In genomic region chr5:172820046-172820767, GRCh38 we compare ENCODE assay signal across 10 cellular contexts. TPM values are rescaled to one million over a fixed set of nuclear protein-coding genes. Genes with fewer than 3 reads are reported as not detected.
A peak's percentile ranks its signal among the peaks of the same experiment; 100 is the strongest.
DNase-seq lines count a peak whose midpoint lies in the region; ATAC-seq, FAIRE-seq and TF ChIP-seq lines count a peak whose summit lies in the region.
"Had no signal": no experiment of that assay in that cellular context is flagged by ENCODE, and none has a peak within 500 bp of the region (broad histone marks: within the 10 kb centered on the region; RNA-seq: fewer than 3 reads in every experiment).

No MANE protein-coding gene starts in this region.

- CTCF ChIA-PET in HEK293 (lab: Yijun Ruan, JAX), result no interaction called here

- no peak for TF ChIP-seq CTCF in HEK293 (tag by site-specific recombination; IDR thresholded peaks at IDR 0.05)
- no peak for TF ChIP-seq CTCF in sigmoid colon (IDR thresholded peaks at IDR 0.05)

- no peak overlapping the region for H3K27ac ChIP-seq in HEK293 (ENCODE audit: extremely low read depth, low read depth, low read length)
- H3K27ac ChIP-seq in esophagus (ENCODE audit: low read depth in 2 of 2, low read length in 1 of 2), result peak overlapping the region; percentile 79 to 92
- H3K27ac ChIP-seq in sigmoid colon, result peak overlapping the region in 1 of 4 donors; percentile 4

- intact Hi-C loops in sigmoid colon (cut with DNase I), result no loop called here

- no peaks in the 10 kb centered on the region for H3K27me3 Mint-ChIP-seq in T-helper 17 cell

- H3K9me3 ChIP-seq in HEK293 (ENCODE audit: control insufficient read depth, insufficient read depth, low read depth, low read length), result no peaks in the 10 kb centered on the region
- H3K9me3 ChIP-seq in T-helper 17 cell (ENCODE audit: control insufficient read depth, low read length, poor library complexity, severe bottlenecking), result no peaks in the 10 kb centered on the region
- no peaks in the 10 kb centered on the region for H3K9me3 ChIP-seq in esophagus (ENCODE audit: control insufficient read depth in 2 of 2, insufficient read depth in 1 of 2, low read depth in 1 of 2, low read length in 1 of 2)
- H3K9me3 ChIP-seq in sigmoid colon, result peaks cover 0 to under 1% (median 0%) of the 10 kb centered on the region in 4 donors

- DNase-seq in T-helper 17 cell (no peak), sigmoid colon (peak; percentile 82), GM19239 (ENCODE audit: insufficient read length, low spot score) (no peak), NCI-H524 treated with DMSO at 0.1 percent for 48 hours (lab: John Stamatoyannopoulos, UW) (no peak), NCI-H446 (lab: John Stamatoyannopoulos, UW) (no peak), Ammon's horn (ENCODE audit: low spot score) (no peak)
- DNase-seq: NCI-H1417 had no signal

- peaks cover 4% of the 10 kb centered on the region for H3K36me3 Mint-ChIP-seq in T-helper 17 cell (ENCODE audit: low read depth)

- ATAC-seq in T-helper 17 cell, result no peak

- POLR2A ChIA-PET in HEK293 (lab: Yijun Ruan, JAX), result interaction anchor here (1.2 kb wide), 1 partner anchor 49 kb away, joined by 4 read pairs; no protein-coding TSS in a partner anchor

- no peaks in the 10 kb centered on the region for H3K4me1 Mint-ChIP-seq in T-helper 17 cell

- no peak for TF ChIP-seq POLR2A in sigmoid colon (IDR thresholded peaks at IDR 0.05)

- TF ChIP-seq EP300 in sigmoid colon (IDR thresholded peaks at IDR 0.05), result no peak

- WGBS in esophagus, 2 donors, result 30 to 33% methylated on average over 16 of the region's 16 CpGs
- 16 to 64% methylated on average over 16 of the region's 16 CpGs for WGBS in sigmoid colon, 2 donors

- H3K4me1 ChIP-seq in HEK293 (ENCODE audit: control insufficient read depth, insufficient read depth, low read length) (no peaks in the 10 kb centered on the region), esophagus (ENCODE audit: control insufficient read depth in 2 of 2, insufficient read depth in 2 of 2, low read length in 1 of 2) (peaks cover 0 to 9% of the 10 kb centered on the region in 2 donors), sigmoid colon (peaks cover 0 to 6% (median 0%) of the 10 kb centered on the region in 4 donors)

- H3K4me3 ChIP-seq in HEK293 (ENCODE audit: low read depth, low read length), result no peak overlapping the region
- no peak overlapping the region for H3K4me3 ChIP-seq in esophagus (ENCODE audit: low read depth in 1 of 2, low read length in 2 of 2)
- no peak overlapping the region for H3K4me3 ChIP-seq in sigmoid colon

- no peaks in the 10 kb centered on the region for H3K27me3 ChIP-seq in esophagus (ENCODE audit: control insufficient read depth in 1 of 2, insufficient read depth in 2 of 2, low read length in 2 of 2)
- no peaks in the 10 kb centered on the region for H3K27me3 ChIP-seq in sigmoid colon

- no peak for FAIRE-seq in GM19239 (lab: Jason Lieb, UNC)

- H3K36me3 ChIP-seq in HEK293 (ENCODE audit: control insufficient read depth in 2 of 2, insufficient read depth in 1 of 2, low read length in 2 of 2) (no peaks in the 10 kb centered on the region), esophagus (ENCODE audit: control insufficient read depth in 2 of 2, insufficient read depth in 2 of 2, low read length in 1 of 2) (no peaks in the 10 kb centered on the region), sigmoid colon (no peaks in the 10 kb centered on the region)

- H3K4me3 Mint-ChIP-seq in T-helper 17 cell, result no peak overlapping the region

- peak overlapping the region; percentile 4 for H3K27ac Mint-ChIP-seq in T-helper 17 cell
- H3K27ac Mint-ChIP-seq: progenitor cell of endocrine pancreas had no signal

TF ChIP-seq in HEK293, 187 proteins besides CTCF, POLR2A, EP300 and RAD21:
- TF ChIP-seq ZNF184 (tag by site-specific recombination; IDR thresholded peaks at IDR 0.05) (no peak), EGR2 (tag by site-specific recombination; IDR thresholded peaks at IDR 0.05; ENCODE audit: low read depth) (peak; percentile 84), FEZF1 (tag by site-specific recombination; IDR thresholded peaks at IDR 0.05) (no peak), ZNF560 (tag by site-specific recombination; IDR thresholded peaks at IDR 0.05; ENCODE audit: borderline replicate concordance) (no peak), SP2 (tag by site-specific recombination; IDR thresholded peaks at IDR 0.05) (no peak), ZFHX2 (tag by site-specific recombination; conservative IDR thresholded peaks at IDR 0.05) (peak; percentile 95), ZIC2 (tag by site-specific recombination; IDR thresholded peaks at IDR 0.05) (0 out of 2 replicates have a peak, but pooled peaks have one; percentile 41)

RNA-seq across cellular contexts. Expression of gene ERGIC1, which starts 13.8 kb away (rescaled TPM):
- total RNA-seq in T-helper 17 cell (10 to 100 TPM; 50.1 to 53.1 TPM), sigmoid colon (100 to 1,000 TPM in 1 of 4 donors, 10 to 100 TPM in 3; 80.6 to 117 (median 95.7) TPM)
- polyA plus RNA-seq in esophagus (10 to 100 TPM; 45.2 to 47.1 TPM), sigmoid colon (100 to 1,000 TPM; 125 to 160 (median 132) TPM)

RNA-seq across cellular contexts. Expression of gene DUSP1, which starts 49.2 kb away (rescaled TPM):
- 1,000 to 10,000 TPM; 1,522 to 2,429 TPM for total RNA-seq in T-helper 17 cell
- 100 to 1,000 TPM in 1 of 2 donors, 10 to 100 TPM in 1; 90.4 to 129 TPM for polyA plus RNA-seq in esophagus
- 1,000 to 10,000 TPM in 1 of 4 donors, 100 to 1,000 TPM in 3; 449 to 1,033 (median 779) TPM for total RNA-seq in sigmoid colon
- polyA plus RNA-seq in sigmoid colon, result 100 to 1,000 TPM in 2 of 3 donors, 10 to 100 TPM in 1; 99.9 to 253 (median 136) TPM
